Comparison of ENCODE assay signal across 1 cellular context in the genomic region with DNA sequence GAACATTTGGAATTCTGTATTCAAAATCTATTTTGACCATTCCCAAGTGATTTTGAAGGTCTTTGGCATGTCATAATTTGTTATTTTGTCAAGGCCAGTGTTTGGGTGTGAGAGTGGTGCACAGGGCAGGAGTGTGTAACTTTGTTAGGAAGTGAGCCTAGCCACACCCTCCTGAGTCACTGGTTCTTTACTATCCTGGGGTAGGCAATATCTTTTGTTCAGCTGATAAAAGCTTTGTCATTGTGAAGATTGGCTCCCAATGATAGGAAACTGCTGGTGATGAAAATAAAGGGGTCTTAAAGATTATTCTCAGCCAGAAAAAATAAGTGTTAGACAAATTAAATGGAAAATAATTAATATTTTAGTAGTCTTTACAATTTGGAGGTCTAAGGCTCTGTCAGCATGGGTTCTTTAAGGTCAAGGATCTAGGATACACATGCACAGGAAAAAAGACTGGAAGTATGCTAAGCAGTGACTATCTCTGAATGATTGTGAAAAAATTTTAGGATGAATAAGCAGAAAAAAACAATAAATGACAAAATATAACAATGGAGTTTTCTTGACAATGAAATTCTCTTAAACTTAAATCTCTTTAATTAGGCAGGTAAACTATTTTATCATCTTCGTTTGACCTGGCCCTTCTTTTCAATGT.
TF ChIP-seq lines count a peak whose summit lies in the region.

No MANE protein-coding gene starts in this region.

TF ChIP-seq in GM23338, 12 proteins besides CTCF, POLR2A, EP300 and RAD21 (continued from another document):
- no peak for TF ChIP-seq ZNF462 (CRISPR knock-in tag; IDR thresholded peaks at IDR 0.05)
- no peak for TF ChIP-seq ZNF114 (CRISPR knock-in tag; IDR thresholded peaks at IDR 0.05)
- TF ChIP-seq NANOG (IDR thresholded peaks at IDR 0.05; ENCODE audit: borderline replicate concordance), result no peak
- no peak for TF ChIP-seq ZNF331 (CRISPR knock-in tag; IDR thresholded peaks at IDR 0.05; ENCODE audit: low read depth)
- no peak for TF ChIP-seq EZH2phosphoT487 (IDR thresholded peaks at IDR 0.05; ENCODE audit: unreplicated experiment)
TF ChIP-seq in GM23338: peak in this region for 0.
